26 cellular contexts compared by ENCODE assay signal in genomic region chr7:90669492-90669891, GRCh38.
DNase-seq lines count a peak whose midpoint lies in the region; ATAC-seq and TF ChIP-seq lines count a peak whose summit lies in the region.
"Had no signal": no experiment of that assay in that cellular context is flagged by ENCODE, and none has a peak within 500 bp of the region (broad histone marks: within the 10 kb centered on the region; RNA-seq: fewer than 3 reads in every experiment).

No MANE protein-coding gene starts in this region.

- intact Hi-C loops in psoas muscle (cut with DNase I), result no loop called here

- DNase-seq in psoas muscle (no peak), AG08396 (ENCODE audit: low spot score) (no peak)
- DNase-seq: activated gamma-delta T cell treated with Interleukin-2 at 50 U/mL for 16 hours; activated naive CD8-positive, alpha-beta T cell treated with anti-CD3 and anti-CD28 coated beads, Interleukin-2, amount 50 U/mL, for 24 hours; activated T-cell treated with anti-CD3 and anti-CD28 coated beads, Interleukin-2, amount 50 U/mL, for 24 hours; C1 segment of cervical spinal cord; Caco-2; cerebellar nuclear complex; GDM1; Kasumi-1; left colon; mesenchymal stem cell; OCI-M1; right lobe of liver; SK-N-SH; stimulated activated naive CD4-positive, alpha-beta T cell; T-helper 17 cell had no signal

- no peaks in the 10 kb centered on the region for H3K27me3 ChIP-seq in psoas muscle (ENCODE audit: insufficient read depth in 3 of 3, low read length in 2 of 3)
- H3K27me3 ChIP-seq: gastroesophageal sphincter, hepatocyte, right lobe of liver, suprapubic skin had no signal

- ATAC-seq in GM18870 (IDR thresholded peaks at IDR 0.05; ENCODE audit: unreplicated experiment) (peak; percentile 49), GM21529 (IDR thresholded peaks at IDR 0.05; ENCODE audit: unreplicated experiment) (peak; percentile 54), HG03342 (IDR thresholded peaks at IDR 0.05; ENCODE audit: unreplicated experiment) (peak; percentile 57), psoas muscle (peak; percentile 44 to 83 (median 68)), HG03571 (IDR thresholded peaks at IDR 0.05; ENCODE audit: unreplicated experiment) (no peak), HG02981 (IDR thresholded peaks at IDR 0.05; ENCODE audit: unreplicated experiment) (no peak)
- ATAC-seq: activated naive CD8-positive, alpha-beta T cell treated with anti-CD3 and anti-CD28 coated beads, Interleukin-2, amount 50 U/mL, for 24 hours; gastroesophageal sphincter; left colon; T-helper 17 cell had no signal

- no peak overlapping the region for H3K4me3 ChIP-seq in psoas muscle
- H3K4me3 ChIP-seq: gastroesophageal sphincter, hepatocyte, right lobe of liver, suprapubic skin had no signal

- peak overlapping the region; percentile 20 for H3K27ac ChIP-seq in psoas muscle
- H3K27ac ChIP-seq: gastroesophageal sphincter, hepatocyte, HL-60, right lobe of liver, suprapubic skin had no signal

- H3K9me3 ChIP-seq in psoas muscle, result no peaks in the 10 kb centered on the region
- H3K9me3 ChIP-seq: Caco-2, gastroesophageal sphincter, right lobe of liver, SK-N-SH, suprapubic skin had no signal

- TF ChIP-seq CTCF in psoas muscle (IDR thresholded peaks at IDR 0.05), result no peak

- 12 to 28% (median 16%) methylated on average over 1 of the region's 1 CpG for WGBS in psoas muscle, 3 donors

- H3K36me3 ChIP-seq in psoas muscle (ENCODE audit: insufficient read depth in 1 of 2, low read depth in 1 of 2), result no peaks in the 10 kb centered on the region
- H3K36me3 ChIP-seq: gastroesophageal sphincter, right lobe of liver, suprapubic skin had no signal

- peaks cover 15% of the 10 kb centered on the region for H3K4me1 ChIP-seq in psoas muscle
- H3K4me1 ChIP-seq: Caco-2, right lobe of liver, suprapubic skin had no signal

Comparison
In these comparisons a context has a peak if more than half of its experiments do, and no peak if none do; other contexts are left out.
1. ATAC-seq: peak in GM18870 (single experiment), GM21529 (single experiment), HG03342 (single experiment) and psoas muscle (4 of 4); none in HG03571 (single experiment) and HG02981 (single experiment).